6 cellular contexts compared by ENCODE assay signal in the genomic region with DNA sequence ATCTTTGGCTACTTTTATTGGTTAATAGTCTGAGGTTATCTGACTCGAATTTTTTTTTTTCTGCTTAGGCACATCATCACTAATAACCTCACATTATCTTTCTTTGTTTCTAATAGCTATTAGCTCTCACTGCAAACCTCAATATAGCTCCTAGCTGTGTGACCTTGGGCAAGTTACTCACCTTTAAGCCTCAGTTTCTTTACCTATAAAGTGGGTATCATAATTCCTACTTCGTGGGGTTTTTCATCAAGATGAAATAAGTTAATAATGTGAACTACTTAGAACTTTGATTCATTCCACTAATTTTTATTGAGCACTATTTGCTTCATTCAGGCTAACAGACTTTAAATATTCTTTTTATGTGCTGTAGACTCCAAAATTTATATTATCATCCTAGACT.
"Had no signal": no experiment of that assay in that cellular context is flagged by ENCODE, and none has a peak within 500 bp of the region (broad histone marks: within the 10 kb centered on the region; RNA-seq: fewer than 3 reads in every experiment).

No MANE protein-coding gene starts in this region.

- DNase-seq: GDM1, GF-D8 had no signal

- FAIRE-seq: GM12891, GM12892, GM18507 had no signal

- H3K4me3 ChIP-seq: GM12878 had no signal

- ATAC-seq: GM12878 had no signal
